In the genomic region with DNA sequence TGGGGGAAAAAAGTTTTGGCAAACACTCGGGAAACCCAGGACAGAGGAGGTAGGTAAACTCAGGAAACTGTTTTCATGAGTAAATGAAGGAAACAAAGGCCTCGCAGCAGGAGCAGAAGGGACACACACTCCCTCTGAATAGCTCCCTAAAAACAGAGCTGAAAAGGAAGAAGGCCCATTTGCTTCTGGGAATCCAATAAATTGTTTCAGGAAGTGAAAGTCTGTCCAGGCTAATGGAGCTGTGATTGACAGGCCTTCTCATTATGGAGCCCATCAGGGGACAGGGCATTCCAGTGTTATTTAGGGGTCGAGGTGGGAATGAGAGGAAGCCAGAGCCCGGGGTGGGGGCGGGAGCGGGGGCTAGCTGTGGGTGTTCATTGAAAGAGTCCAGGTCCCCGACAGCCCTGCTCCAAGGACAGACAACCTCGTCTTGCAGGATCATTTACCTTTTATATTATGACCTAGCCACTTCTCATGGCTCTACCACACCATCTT, we compare ENCODE assay signal across 1 cellular context.
TF ChIP-seq lines count a peak whose summit lies in the region.

No MANE protein-coding gene starts in this region.

TF ChIP-seq in WTC11, 78 proteins besides CTCF, POLR2A, EP300 and RAD21 (continues in another document):
- TF ChIP-seq, protein P1, sequence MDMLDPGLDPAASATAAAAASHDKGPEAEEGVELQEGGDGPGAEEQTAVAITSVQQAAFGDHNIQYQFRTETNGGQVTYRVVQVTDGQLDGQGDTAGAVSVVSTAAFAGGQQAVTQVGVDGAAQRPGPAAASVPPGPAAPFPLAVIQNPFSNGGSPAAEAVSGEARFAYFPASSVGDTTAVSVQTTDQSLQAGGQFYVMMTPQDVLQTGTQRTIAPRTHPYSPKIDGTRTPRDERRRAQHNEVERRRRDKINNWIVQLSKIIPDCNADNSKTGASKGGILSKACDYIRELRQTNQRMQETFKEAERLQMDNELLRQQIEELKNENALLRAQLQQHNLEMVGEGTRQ (CRISPR knock-in tag; IDR thresholded peaks at IDR 0.05), result no peak
- TF ChIP-seq NR2C2 (CRISPR knock-in tag; IDR thresholded peaks at IDR 0.05) (no peak), SOX15 (CRISPR knock-in tag; IDR thresholded peaks at IDR 0.05) (no peak), ZNF396 (CRISPR knock-in tag; IDR thresholded peaks at IDR 0.05; ENCODE audit: borderline replicate concordance) (no peak), MYBL2 (CRISPR knock-in tag; IDR thresholded peaks at IDR 0.05) (no peak), ELF4 (CRISPR knock-in tag; IDR thresholded peaks at IDR 0.05; ENCODE audit: low read depth) (no peak), HMGA2 (CRISPR knock-in tag; IDR thresholded peaks at IDR 0.05) (no peak), TEAD1 (CRISPR knock-in tag; IDR thresholded peaks at IDR 0.05) (0 out of 2 replicates have a peak, but pooled peaks have one; percentile 31), OVOL2 (CRISPR knock-in tag; IDR thresholded peaks at IDR 0.05; ENCODE audit: borderline replicate concordance) (no peak), CBFB (CRISPR knock-in tag; IDR thresholded peaks at IDR 0.05; ENCODE audit: low read depth) (no peak), KAT7 (CRISPR knock-in tag; IDR thresholded peaks at IDR 0.05; ENCODE audit: borderline replicate concordance) (no peak), ZBTB21 (CRISPR knock-in tag; IDR thresholded peaks at IDR 0.05; ENCODE audit: borderline replicate concordance) (no peak), NFE2L1 (CRISPR knock-in tag; IDR thresholded peaks at IDR 0.05) (no peak), RORB (CRISPR knock-in tag; IDR thresholded peaks at IDR 0.05) (no peak), JUN (CRISPR knock-in tag; IDR thresholded peaks at IDR 0.05) (no peak), JAZF1 (CRISPR knock-in tag; IDR thresholded peaks at IDR 0.05) (no peak)
- TF ChIP-seq, protein P2, sequence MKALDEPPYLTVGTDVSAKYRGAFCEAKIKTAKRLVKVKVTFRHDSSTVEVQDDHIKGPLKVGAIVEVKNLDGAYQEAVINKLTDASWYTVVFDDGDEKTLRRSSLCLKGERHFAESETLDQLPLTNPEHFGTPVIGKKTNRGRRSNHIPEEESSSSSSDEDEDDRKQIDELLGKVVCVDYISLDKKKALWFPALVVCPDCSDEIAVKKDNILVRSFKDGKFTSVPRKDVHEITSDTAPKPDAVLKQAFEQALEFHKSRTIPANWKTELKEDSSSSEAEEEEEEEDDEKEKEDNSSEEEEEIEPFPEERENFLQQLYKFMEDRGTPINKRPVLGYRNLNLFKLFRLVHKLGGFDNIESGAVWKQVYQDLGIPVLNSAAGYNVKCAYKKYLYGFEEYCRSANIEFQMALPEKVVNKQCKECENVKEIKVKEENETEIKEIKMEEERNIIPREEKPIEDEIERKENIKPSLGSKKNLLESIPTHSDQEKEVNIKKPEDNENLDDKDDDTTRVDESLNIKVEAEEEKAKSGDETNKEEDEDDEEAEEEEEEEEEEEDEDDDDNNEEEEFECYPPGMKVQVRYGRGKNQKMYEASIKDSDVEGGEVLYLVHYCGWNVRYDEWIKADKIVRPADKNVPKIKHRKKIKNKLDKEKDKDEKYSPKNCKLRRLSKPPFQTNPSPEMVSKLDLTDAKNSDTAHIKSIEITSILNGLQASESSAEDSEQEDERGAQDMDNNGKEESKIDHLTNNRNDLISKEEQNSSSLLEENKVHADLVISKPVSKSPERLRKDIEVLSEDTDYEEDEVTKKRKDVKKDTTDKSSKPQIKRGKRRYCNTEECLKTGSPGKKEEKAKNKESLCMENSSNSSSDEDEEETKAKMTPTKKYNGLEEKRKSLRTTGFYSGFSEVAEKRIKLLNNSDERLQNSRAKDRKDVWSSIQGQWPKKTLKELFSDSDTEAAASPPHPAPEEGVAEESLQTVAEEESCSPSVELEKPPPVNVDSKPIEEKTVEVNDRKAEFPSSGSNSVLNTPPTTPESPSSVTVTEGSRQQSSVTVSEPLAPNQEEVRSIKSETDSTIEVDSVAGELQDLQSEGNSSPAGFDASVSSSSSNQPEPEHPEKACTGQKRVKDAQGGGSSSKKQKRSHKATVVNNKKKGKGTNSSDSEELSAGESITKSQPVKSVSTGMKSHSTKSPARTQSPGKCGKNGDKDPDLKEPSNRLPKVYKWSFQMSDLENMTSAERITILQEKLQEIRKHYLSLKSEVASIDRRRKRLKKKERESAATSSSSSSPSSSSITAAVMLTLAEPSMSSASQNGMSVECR (CRISPR knock-in tag; IDR thresholded peaks at IDR 0.05; ENCODE audit: borderline replicate concordance), result no peak
- TF ChIP-seq, protein P3, sequence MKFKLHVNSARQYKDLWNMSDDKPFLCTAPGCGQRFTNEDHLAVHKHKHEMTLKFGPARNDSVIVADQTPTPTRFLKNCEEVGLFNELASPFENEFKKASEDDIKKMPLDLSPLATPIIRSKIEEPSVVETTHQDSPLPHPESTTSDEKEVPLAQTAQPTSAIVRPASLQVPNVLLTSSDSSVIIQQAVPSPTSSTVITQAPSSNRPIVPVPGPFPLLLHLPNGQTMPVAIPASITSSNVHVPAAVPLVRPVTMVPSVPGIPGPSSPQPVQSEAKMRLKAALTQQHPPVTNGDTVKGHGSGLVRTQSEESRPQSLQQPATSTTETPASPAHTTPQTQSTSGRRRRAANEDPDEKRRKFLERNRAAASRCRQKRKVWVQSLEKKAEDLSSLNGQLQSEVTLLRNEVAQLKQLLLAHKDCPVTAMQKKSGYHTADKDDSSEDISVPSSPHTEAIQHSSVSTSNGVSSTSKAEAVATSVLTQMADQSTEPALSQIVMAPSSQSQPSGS (CRISPR knock-in tag; IDR thresholded peaks at IDR 0.05; ENCODE audit: borderline replicate concordance, low read depth), result no peak
- TF ChIP-seq, protein P4, sequence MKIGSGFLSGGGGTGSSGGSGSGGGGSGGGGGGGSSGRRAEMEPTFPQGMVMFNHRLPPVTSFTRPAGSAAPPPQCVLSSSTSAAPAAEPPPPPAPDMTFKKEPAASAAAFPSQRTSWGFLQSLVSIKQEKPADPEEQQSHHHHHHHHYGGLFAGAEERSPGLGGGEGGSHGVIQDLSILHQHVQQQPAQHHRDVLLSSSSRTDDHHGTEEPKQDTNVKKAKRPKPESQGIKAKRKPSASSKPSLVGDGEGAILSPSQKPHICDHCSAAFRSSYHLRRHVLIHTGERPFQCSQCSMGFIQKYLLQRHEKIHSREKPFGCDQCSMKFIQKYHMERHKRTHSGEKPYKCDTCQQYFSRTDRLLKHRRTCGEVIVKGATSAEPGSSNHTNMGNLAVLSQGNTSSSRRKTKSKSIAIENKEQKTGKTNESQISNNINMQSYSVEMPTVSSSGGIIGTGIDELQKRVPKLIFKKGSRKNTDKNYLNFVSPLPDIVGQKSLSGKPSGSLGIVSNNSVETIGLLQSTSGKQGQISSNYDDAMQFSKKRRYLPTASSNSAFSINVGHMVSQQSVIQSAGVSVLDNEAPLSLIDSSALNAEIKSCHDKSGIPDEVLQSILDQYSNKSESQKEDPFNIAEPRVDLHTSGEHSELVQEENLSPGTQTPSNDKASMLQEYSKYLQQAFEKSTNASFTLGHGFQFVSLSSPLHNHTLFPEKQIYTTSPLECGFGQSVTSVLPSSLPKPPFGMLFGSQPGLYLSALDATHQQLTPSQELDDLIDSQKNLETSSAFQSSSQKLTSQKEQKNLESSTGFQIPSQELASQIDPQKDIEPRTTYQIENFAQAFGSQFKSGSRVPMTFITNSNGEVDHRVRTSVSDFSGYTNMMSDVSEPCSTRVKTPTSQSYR (CRISPR knock-in tag; IDR thresholded peaks at IDR 0.05), result peak; percentile 50; the same call in 1 of the 2 replicates
- TF ChIP-seq, protein P5, sequence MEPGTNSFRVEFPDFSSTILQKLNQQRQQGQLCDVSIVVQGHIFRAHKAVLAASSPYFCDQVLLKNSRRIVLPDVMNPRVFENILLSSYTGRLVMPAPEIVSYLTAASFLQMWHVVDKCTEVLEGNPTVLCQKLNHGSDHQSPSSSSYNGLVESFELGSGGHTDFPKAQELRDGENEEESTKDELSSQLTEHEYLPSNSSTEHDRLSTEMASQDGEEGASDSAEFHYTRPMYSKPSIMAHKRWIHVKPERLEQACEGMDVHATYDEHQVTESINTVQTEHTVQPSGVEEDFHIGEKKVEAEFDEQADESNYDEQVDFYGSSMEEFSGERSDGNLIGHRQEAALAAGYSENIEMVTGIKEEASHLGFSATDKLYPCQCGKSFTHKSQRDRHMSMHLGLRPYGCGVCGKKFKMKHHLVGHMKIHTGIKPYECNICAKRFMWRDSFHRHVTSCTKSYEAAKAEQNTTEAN (CRISPR knock-in tag; IDR thresholded peaks at IDR 0.05), result no peak
- TF ChIP-seq, protein P6, sequence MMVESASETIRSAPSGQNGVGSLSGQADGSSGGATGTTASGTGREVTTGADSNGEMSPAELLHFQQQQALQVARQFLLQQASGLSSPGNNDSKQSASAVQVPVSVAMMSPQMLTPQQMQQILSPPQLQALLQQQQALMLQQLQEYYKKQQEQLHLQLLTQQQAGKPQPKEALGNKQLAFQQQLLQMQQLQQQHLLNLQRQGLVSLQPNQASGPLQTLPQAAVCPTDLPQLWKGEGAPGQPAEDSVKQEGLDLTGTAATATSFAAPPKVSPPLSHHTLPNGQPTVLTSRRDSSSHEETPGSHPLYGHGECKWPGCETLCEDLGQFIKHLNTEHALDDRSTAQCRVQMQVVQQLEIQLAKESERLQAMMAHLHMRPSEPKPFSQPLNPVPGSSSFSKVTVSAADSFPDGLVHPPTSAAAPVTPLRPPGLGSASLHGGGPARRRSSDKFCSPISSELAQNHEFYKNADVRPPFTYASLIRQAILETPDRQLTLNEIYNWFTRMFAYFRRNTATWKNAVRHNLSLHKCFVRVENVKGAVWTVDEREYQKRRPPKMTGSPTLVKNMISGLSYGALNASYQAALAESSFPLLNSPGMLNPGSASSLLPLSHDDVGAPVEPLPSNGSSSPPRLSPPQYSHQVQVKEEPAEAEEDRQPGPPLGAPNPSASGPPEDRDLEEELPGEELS (CRISPR knock-in tag; IDR thresholded peaks at IDR 0.05), result peak; percentile 15; the same call in 1 of the 2 replicates
- TF ChIP-seq, protein P7, sequence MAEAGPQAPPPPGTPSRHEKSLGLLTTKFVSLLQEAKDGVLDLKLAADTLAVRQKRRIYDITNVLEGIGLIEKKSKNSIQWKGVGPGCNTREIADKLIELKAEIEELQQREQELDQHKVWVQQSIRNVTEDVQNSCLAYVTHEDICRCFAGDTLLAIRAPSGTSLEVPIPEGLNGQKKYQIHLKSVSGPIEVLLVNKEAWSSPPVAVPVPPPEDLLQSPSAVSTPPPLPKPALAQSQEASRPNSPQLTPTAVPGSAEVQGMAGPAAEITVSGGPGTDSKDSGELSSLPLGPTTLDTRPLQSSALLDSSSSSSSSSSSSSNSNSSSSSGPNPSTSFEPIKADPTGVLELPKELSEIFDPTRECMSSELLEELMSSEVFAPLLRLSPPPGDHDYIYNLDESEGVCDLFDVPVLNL (CRISPR knock-in tag; IDR thresholded peaks at IDR 0.05; ENCODE audit: borderline replicate concordance, low read depth), result no peak
- TF ChIP-seq, protein P8, sequence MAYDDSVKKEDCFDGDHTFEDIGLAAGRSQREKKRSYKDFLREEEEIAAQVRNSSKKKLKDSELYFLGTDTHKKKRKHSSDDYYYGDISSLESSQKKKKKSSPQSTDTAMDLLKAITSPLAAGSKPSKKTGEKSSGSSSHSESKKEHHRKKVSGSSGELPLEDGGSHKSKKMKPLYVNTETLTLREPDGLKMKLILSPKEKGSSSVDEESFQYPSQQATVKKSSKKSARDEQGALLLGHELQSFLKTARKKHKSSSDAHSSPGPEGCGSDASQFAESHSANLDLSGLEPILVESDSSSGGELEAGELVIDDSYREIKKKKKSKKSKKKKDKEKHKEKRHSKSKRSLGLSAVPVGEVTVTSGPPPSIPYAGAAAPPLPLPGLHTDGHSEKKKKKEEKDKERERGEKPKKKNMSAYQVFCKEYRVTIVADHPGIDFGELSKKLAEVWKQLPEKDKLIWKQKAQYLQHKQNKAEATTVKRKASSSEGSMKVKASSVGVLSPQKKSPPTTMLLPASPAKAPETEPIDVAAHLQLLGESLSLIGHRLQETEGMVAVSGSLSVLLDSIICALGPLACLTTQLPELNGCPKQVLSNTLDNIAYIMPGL (CRISPR knock-in tag; IDR thresholded peaks at IDR 0.05), result no peak
- TF ChIP-seq, protein P9, sequence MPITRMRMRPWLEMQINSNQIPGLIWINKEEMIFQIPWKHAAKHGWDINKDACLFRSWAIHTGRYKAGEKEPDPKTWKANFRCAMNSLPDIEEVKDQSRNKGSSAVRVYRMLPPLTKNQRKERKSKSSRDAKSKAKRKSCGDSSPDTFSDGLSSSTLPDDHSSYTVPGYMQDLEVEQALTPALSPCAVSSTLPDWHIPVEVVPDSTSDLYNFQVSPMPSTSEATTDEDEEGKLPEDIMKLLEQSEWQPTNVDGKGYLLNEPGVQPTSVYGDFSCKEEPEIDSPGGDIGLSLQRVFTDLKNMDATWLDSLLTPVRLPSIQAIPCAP (CRISPR knock-in tag; IDR thresholded peaks at IDR 0.05), result no peak
- TF ChIP-seq, protein P10, sequence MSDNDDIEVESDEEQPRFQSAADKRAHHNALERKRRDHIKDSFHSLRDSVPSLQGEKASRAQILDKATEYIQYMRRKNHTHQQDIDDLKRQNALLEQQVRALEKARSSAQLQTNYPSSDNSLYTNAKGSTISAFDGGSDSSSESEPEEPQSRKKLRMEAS (CRISPR knock-in tag; IDR thresholded peaks at IDR 0.05), result no peak
- TF ChIP-seq, protein P11, sequence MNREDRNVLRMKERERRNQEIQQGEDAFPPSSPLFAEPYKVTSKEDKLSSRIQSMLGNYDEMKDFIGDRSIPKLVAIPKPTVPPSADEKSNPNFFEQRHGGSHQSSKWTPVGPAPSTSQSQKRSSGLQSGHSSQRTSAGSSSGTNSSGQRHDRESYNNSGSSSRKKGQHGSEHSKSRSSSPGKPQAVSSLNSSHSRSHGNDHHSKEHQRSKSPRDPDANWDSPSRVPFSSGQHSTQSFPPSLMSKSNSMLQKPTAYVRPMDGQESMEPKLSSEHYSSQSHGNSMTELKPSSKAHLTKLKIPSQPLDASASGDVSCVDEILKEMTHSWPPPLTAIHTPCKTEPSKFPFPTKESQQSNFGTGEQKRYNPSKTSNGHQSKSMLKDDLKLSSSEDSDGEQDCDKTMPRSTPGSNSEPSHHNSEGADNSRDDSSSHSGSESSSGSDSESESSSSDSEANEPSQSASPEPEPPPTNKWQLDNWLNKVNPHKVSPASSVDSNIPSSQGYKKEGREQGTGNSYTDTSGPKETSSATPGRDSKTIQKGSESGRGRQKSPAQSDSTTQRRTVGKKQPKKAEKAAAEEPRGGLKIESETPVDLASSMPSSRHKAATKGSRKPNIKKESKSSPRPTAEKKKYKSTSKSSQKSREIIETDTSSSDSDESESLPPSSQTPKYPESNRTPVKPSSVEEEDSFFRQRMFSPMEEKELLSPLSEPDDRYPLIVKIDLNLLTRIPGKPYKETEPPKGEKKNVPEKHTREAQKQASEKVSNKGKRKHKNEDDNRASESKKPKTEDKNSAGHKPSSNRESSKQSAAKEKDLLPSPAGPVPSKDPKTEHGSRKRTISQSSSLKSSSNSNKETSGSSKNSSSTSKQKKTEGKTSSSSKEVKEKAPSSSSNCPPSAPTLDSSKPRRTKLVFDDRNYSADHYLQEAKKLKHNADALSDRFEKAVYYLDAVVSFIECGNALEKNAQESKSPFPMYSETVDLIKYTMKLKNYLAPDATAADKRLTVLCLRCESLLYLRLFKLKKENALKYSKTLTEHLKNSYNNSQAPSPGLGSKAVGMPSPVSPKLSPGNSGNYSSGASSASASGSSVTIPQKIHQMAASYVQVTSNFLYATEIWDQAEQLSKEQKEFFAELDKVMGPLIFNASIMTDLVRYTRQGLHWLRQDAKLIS (CRISPR knock-in tag; IDR thresholded peaks at IDR 0.05; ENCODE audit: borderline replicate concordance), result no peak
